In genomic region chr4:6093671-6094070, GRCh38 we compare ENCODE assay signal across 19 cellular contexts.
"Had no signal": no experiment of that assay in that cellular context is flagged by ENCODE, and none has a peak within 500 bp of the region (broad histone marks: within the 10 kb centered on the region; RNA-seq: fewer than 3 reads in every experiment).

No MANE protein-coding gene starts in this region.

- DNase-seq: IMR-90, Karpas-422, KG1, MG63, NCI-H1105, NCI-H1436 treated with DMSO at 0.1 percent for 48 hours, NCI-H1694, NCI-H187 treated with DMSO at 0.1 percent for 48 hours, NCI-H2029 treated with DMSO at 0.1 percent for 48 hours, NCI-H2171 treated with DMSO at 0.1 percent for 48 hours, NCI-H345, NCI-H446 treated with DMSO at 0.1 percent for 48 hours, NCI-H510A treated with DMSO at 0.1 percent for 48 hours, NCI-H526, NCI-H82, Right ventricle myocardium superior, RPMI8226, SIG-M5 had no signal

- ATAC-seq: HepG2 had no signal
